In genomic region chr2:190069936-190070696, GRCh38 we compare ENCODE assay signal across 1 cellular context.
TF ChIP-seq lines count a peak whose summit lies in the region.

No MANE protein-coding gene starts in this region.

TF ChIP-seq in H1, 55 proteins besides CTCF, POLR2A, EP300 and RAD21 (continued from another document):
- TF ChIP-seq USF2 (IDR thresholded peaks at IDR 0.05; ENCODE audit: low read length): no peak
TF ChIP-seq in H1: peak in this region for 0.
